18 cellular contexts compared by ENCODE assay signal in genomic region chr18:74902170-74902465, GRCh38.
DNase-seq lines count a peak whose midpoint lies in the region; ATAC-seq and TF ChIP-seq lines count a peak whose summit lies in the region.
"Had no signal": no experiment of that assay in that cellular context is flagged by ENCODE, and none has a peak within 500 bp of the region (broad histone marks: within the 10 kb centered on the region; RNA-seq: fewer than 3 reads in every experiment).

No MANE protein-coding gene starts in this region.

- H3K9me3 ChIP-seq in T-helper 17 cell (ENCODE audit: control insufficient read depth, low read length, poor library complexity, severe bottlenecking), result no peaks in the 10 kb centered on the region
- H3K9me3 ChIP-seq: BE2C, SK-N-SH had no signal

- DNase-seq in COR-L47 (lab: John Stamatoyannopoulos, UW) (peak; percentile 87), NCI-H1417 (lab: John Stamatoyannopoulos, UW) (peak in 2 of 3 experiments; percentile 84 to 96), NCI-H345 treated with DMSO at 0.1 percent for 48 hours (lab: John Stamatoyannopoulos, UW; ENCODE audit: unreplicated experiment) (peak; percentile 38), left kidney (ENCODE audit: low read depth, low spot score) (peak; percentile 58), GM13977 (ENCODE audit: low spot score) (no peak), T-cell (no peak), T-helper 17 cell (no peak), NCI-H226 (no peak)
- DNase-seq: BE2C; Calu3; CD4-positive, CD25-positive, alpha-beta regulatory T cell; GOT3; NCI-H1105 treated with DMSO at 0.1 percent for 48 hours; NCI-H1930; NCI-H2171 treated with DMSO at 0.1 percent for 48 hours; NK-92 treated with Interleukin-12 subunit alpha and Interleukin-12 subunit beta, amount 100 ng/mL, for 24 hours; Right ventricle myocardium superior; SK-N-SH had no signal

- H3K36me3 Mint-ChIP-seq in T-cell (peaks cover 41% of the 10 kb centered on the region), T-helper 17 cell (ENCODE audit: low read depth) (peaks cover 8% of the 10 kb centered on the region)

- CTCF ChIA-PET in T-cell (lab: Charles Lee), result interaction anchor here (0.6 to 1.8 kb wide), 2 partner anchors 269 to 577 kb away, joined by 3 to 6 read pairs; no protein-coding TSS in a partner anchor

- H3K4me1 Mint-ChIP-seq in T-cell, result peaks cover 0 to 8% (median 0%) of the 10 kb centered on the region in 3 donors
- H3K4me1 Mint-ChIP-seq in T-helper 17 cell, result peaks cover 12% of the 10 kb centered on the region

- POLR2A ChIA-PET in T-cell (lab: Charles Lee), result no interaction called here

- in situ Hi-C loops in GM13977 (cut with MboI; ENCODE audit: low pct_unique_long_range_greater_than_20kb, low sequenced_read_pairs, unreplicated experiment), result no loop called here

- no peak for TF ChIP-seq CTCF in GM13977 (IDR thresholded peaks at IDR 0.05; ENCODE audit: extremely low read depth, insufficient read depth, missing control alignments)

- H3K27me3 Mint-ChIP-seq in T-cell, result no peaks in the 10 kb centered on the region
- H3K27me3 Mint-ChIP-seq in T-helper 17 cell, result no peaks in the 10 kb centered on the region
- H3K27me3 Mint-ChIP-seq: CD4-positive, CD25-positive, alpha-beta regulatory T cell had no signal

- no peaks in the 10 kb centered on the region for H3K9me3 Mint-ChIP-seq in T-cell
- H3K9me3 Mint-ChIP-seq: CD4-positive, CD25-positive, alpha-beta regulatory T cell had no signal

- H3K27ac Mint-ChIP-seq in T-cell (no peak overlapping the region), T-helper 17 cell (no peak overlapping the region)

- ATAC-seq in T-cell (replicated peaks in 1 of 4) (no peak), T-helper 17 cell (no peak)

- H3K4me3 Mint-ChIP-seq in T-cell (no peak overlapping the region), T-helper 17 cell (no peak overlapping the region)
- H3K4me3 Mint-ChIP-seq: CD4-positive, CD25-positive, alpha-beta regulatory T cell had no signal

Comparison
In these comparisons a context has a peak if more than half of its experiments do, and no peak if none do; other contexts are left out.
1. DNase-seq: peak in COR-L47 (single experiment), NCI-H1417 (2 of 3), NCI-H345 treated with DMSO at 0.1 percent for 48 hours (single experiment) and left kidney (single experiment); none in GM13977 (single experiment), T-cell (0 of 34), T-helper 17 cell (0 of 3) and NCI-H226 (single experiment).